In genomic region chr4:101259876-101260275, GRCh38 we compare ENCODE assay signal across 8 cellular contexts.
DNase-seq lines count a peak whose midpoint lies in the region; ATAC-seq lines count a peak whose summit lies in the region.

No MANE protein-coding gene starts in this region.

- no peak overlapping the region for H3K4me3 Mint-ChIP-seq in activated CD8-positive, alpha-beta memory T cell treated with anti-CD3 and anti-CD28 coated beads, Interleukin-2, amount 10 ng/mL, durations not matched to agents 7 days and 5 days
- peak overlapping the region; percentile 43 for H3K4me3 Mint-ChIP-seq in stimulated activated memory B cell treated with anti-CD40 and anti-IgM and Interleukin-4, amounts not matched to agents 10 μg/mL and 1 μg/mL and 100 μg/mL, for 72 hours

- H3K27ac Mint-ChIP-seq in activated CD8-positive, alpha-beta memory T cell treated with anti-CD3 and anti-CD28 coated beads, Interleukin-2, amount 10 ng/mL, durations not matched to agents 7 days and 5 days: no peak overlapping the region
- H3K27ac Mint-ChIP-seq in stimulated activated memory B cell treated with anti-CD40 and anti-IgM and Interleukin-4, amounts not matched to agents 10 μg/mL and 1 μg/mL and 100 μg/mL, for 72 hours: peak overlapping the region; percentile 64

- H3K4me1 Mint-ChIP-seq in activated CD8-positive, alpha-beta memory T cell treated with anti-CD3 and anti-CD28 coated beads, Interleukin-2, amount 10 ng/mL, durations not matched to agents 7 days and 5 days: peaks cover 25% of the 10 kb centered on the region
- peaks cover 91% of the 10 kb centered on the region for H3K4me1 Mint-ChIP-seq in stimulated activated memory B cell treated with anti-CD40 and anti-IgM and Interleukin-4, amounts not matched to agents 10 μg/mL and 1 μg/mL and 100 μg/mL, for 72 hours

- DNase-seq in activated CD8-positive, alpha-beta memory T cell treated with anti-CD3 and anti-CD28 coated beads, Interleukin-2, amount 10 ng/mL, durations not matched to agents 7 days and 5 days: no peak
- no peak for DNase-seq in activated CD8-positive, alpha-beta memory T cell treated with anti-CD3 and anti-CD28 coated beads, Interleukin-2, amount 50 U/mL, for 48 hours
- no peak for DNase-seq in LoVo (ENCODE audit: low spot score)
- no peak for DNase-seq in NCI-H1694 treated with DMSO at 0.1 percent for 48 hours (lab: John Stamatoyannopoulos, UW)
- no peak for DNase-seq in NCI-H1105 (lab: John Stamatoyannopoulos, UW)

- CTCF ChIA-PET in activated CD8-positive, alpha-beta memory T cell treated with anti-CD3 and anti-CD28 coated beads, Interleukin-2, amount 10 ng/mL, durations not matched to agents 7 days and 5 days (lab: Charles Lee): no interaction called here

- peak; percentile 47 for ATAC-seq in activated CD8-positive, alpha-beta memory T cell treated with anti-CD3 and anti-CD28 coated beads, Interleukin-2, amount 10 ng/mL, durations not matched to agents 7 days and 5 days
- ATAC-seq in HG02588 (IDR thresholded peaks at IDR 0.05; ENCODE audit: unreplicated experiment): peak; percentile 96
- ATAC-seq in HG03520 (IDR thresholded peaks at IDR 0.05; ENCODE audit: unreplicated experiment): peak; percentile 95
- ATAC-seq in stimulated activated memory B cell treated with anti-CD40 and anti-IgM and Interleukin-4, amounts not matched to agents 10 μg/mL and 1 μg/mL and 100 μg/mL, for 72 hours: peak; percentile 68

- no peaks in the 10 kb centered on the region for H3K27me3 Mint-ChIP-seq in activated CD8-positive, alpha-beta memory T cell treated with anti-CD3 and anti-CD28 coated beads, Interleukin-2, amount 10 ng/mL, durations not matched to agents 7 days and 5 days
- no peaks in the 10 kb centered on the region for H3K27me3 Mint-ChIP-seq in stimulated activated memory B cell treated with anti-CD40 and anti-IgM and Interleukin-4, amounts not matched to agents 10 μg/mL and 1 μg/mL and 100 μg/mL, for 72 hours

- no peaks in the 10 kb centered on the region for H3K9me3 Mint-ChIP-seq in activated CD8-positive, alpha-beta memory T cell treated with anti-CD3 and anti-CD28 coated beads, Interleukin-2, amount 10 ng/mL, durations not matched to agents 7 days and 5 days (ENCODE audit: low read depth)
- no peaks in the 10 kb centered on the region for H3K9me3 Mint-ChIP-seq in stimulated activated memory B cell treated with anti-CD40 and anti-IgM and Interleukin-4, amounts not matched to agents 10 μg/mL and 1 μg/mL and 100 μg/mL, for 72 hours

- peaks cover 1% of the 10 kb centered on the region for H3K36me3 Mint-ChIP-seq in activated CD8-positive, alpha-beta memory T cell treated with anti-CD3 and anti-CD28 coated beads, Interleukin-2, amount 10 ng/mL, durations not matched to agents 7 days and 5 days
- no peaks in the 10 kb centered on the region for H3K36me3 Mint-ChIP-seq in stimulated activated memory B cell treated with anti-CD40 and anti-IgM and Interleukin-4, amounts not matched to agents 10 μg/mL and 1 μg/mL and 100 μg/mL, for 72 hours
